In genomic region chr6:35425284-35425683, GRCh38 we compare ENCODE assay signal across 13 cellular contexts. TPM values are rescaled to one million over a fixed set of nuclear protein-coding genes. Genes with fewer than 3 reads are reported as not detected.
DNase-seq lines count a peak whose midpoint lies in the region; ATAC-seq and TF ChIP-seq lines count a peak whose summit lies in the region.
"Had no signal": no experiment of that assay in that cellular context is flagged by ENCODE, and none has a peak within 500 bp of the region (broad histone marks: within the 10 kb centered on the region; RNA-seq: fewer than 3 reads in every experiment).

No MANE protein-coding gene starts in this region.

- H3K9me3 Mint-ChIP-seq in activated naive CD4-positive, alpha-beta T cell treated with anti-CD3 and anti-CD28 coated beads, Interleukin-2, amount 50 U/mL, for 72 hours, result peaks cover 0 to 14% of the 10 kb centered on the region in 2 donors
- peaks cover 0 to 2% of the 10 kb centered on the region in 2 donors for H3K9me3 Mint-ChIP-seq in effector memory CD8-positive, alpha-beta T cell
- H3K9me3 Mint-ChIP-seq in glutamatergic neuron (ENCODE audit: unreplicated experiment), result peaks cover 5% of the 10 kb centered on the region

- no peaks in the 10 kb centered on the region for H4K20me1 ChIP-seq in SK-N-SH (ENCODE audit: insufficient read depth)

- H2AFZ ChIP-seq in SK-N-SH (ENCODE audit: low read depth), result no peak overlapping the region

- peaks cover 11% of the 10 kb centered on the region; the same call in 1 of the 2 replicates for H3K9me3 ChIP-seq in SK-N-SH

- no peak overlapping the region for H3K4me3 ChIP-seq in SK-N-SH (ENCODE audit: low read depth in 2 of 2, low read length in 1 of 2)
- H3K4me3 ChIP-seq in fibroblast of pulmonary artery (replicated peaks; ENCODE audit: low read depth, low read length), result no peak overlapping the region
- H3K4me3 ChIP-seq: A549, esophagus squamous epithelium had no signal

- H3K27ac Mint-ChIP-seq in activated naive CD4-positive, alpha-beta T cell treated with anti-CD3 and anti-CD28 coated beads, Interleukin-2, amount 50 U/mL, for 72 hours, result peak overlapping the region; percentile 26 to 92
- H3K27ac Mint-ChIP-seq in effector memory CD8-positive, alpha-beta T cell, result no peak overlapping the region
- no peak overlapping the region for H3K27ac Mint-ChIP-seq in glutamatergic neuron (ENCODE audit: unreplicated experiment)

- H3K27me3 Mint-ChIP-seq in effector memory CD8-positive, alpha-beta T cell, result no peaks in the 10 kb centered on the region
- no peaks in the 10 kb centered on the region for H3K27me3 Mint-ChIP-seq in glutamatergic neuron (ENCODE audit: unreplicated experiment)
- H3K27me3 Mint-ChIP-seq: activated CD4-positive, alpha-beta memory T cell treated with anti-CD3 and anti-CD28 coated beads for 36 hours had no signal

- POLR2A ChIA-PET in SK-N-SH (lab: Yijun Ruan, JAX), result no interaction called here

- no peaks in the 10 kb centered on the region for H3K4me1 Mint-ChIP-seq in effector memory CD8-positive, alpha-beta T cell (ENCODE audit: low read depth in 2 of 2)
- H3K4me1 Mint-ChIP-seq in glutamatergic neuron (ENCODE audit: low read depth, unreplicated experiment), result no peaks in the 10 kb centered on the region

- H3K4me3 Mint-ChIP-seq in effector memory CD8-positive, alpha-beta T cell, result no peak overlapping the region
- no peak overlapping the region for H3K4me3 Mint-ChIP-seq in glutamatergic neuron (ENCODE audit: unreplicated experiment)
- H3K4me3 Mint-ChIP-seq: activated CD4-positive, alpha-beta memory T cell treated with anti-CD3 and anti-CD28 coated beads for 36 hours had no signal

- H3K9me2 ChIP-seq in SK-N-SH, result no peaks in the 10 kb centered on the region

- CTCF ChIA-PET in SK-N-SH (lab: Yijun Ruan, JAX), result interaction anchor here (1.2 to 1.8 kb wide), 2 partner anchors 10 to 83 kb away, joined by 3 read pairs; no protein-coding TSS in a partner anchor

- H3K4me1 ChIP-seq in SK-N-SH (ENCODE audit: control insufficient read depth in 1 of 2, insufficient read depth in 2 of 2, low read depth in 1 of 2, low read length in 1 of 2), result peaks cover 0 to 21% of the 10 kb centered on the region in 2 experiments; a peak in 2 of 4 replicates
- H3K4me1 ChIP-seq: A549 had no signal

- no peak overlapping the region for H3K4me2 ChIP-seq in SK-N-SH
- H3K4me2 ChIP-seq: A549 had no signal

- no peak for TF ChIP-seq EP300 in SK-N-SH (IDR thresholded peaks at IDR 0.05; ENCODE audit: borderline replicate concordance in 1 of 2, low read depth in 1 of 2, low read length in 1 of 2)

- H3K36me3 ChIP-seq in SK-N-SH (replicated peaks in 1 of 2; ENCODE audit: control insufficient read depth in 1 of 2, insufficient read depth in 2 of 2, low read length in 1 of 2), result peaks cover 13% of the 10 kb centered on the region in 2 experiments

- peak in 1 of 2 donors; percentile 30 for ATAC-seq in activated naive CD4-positive, alpha-beta T cell treated with anti-CD3 and anti-CD28 coated beads, Interleukin-2, amount 50 U/mL, for 72 hours
- ATAC-seq in effector memory CD8-positive, alpha-beta T cell (replicated peaks), result no peak
- ATAC-seq in GM18873 (IDR thresholded peaks at IDR 0.05; ENCODE audit: low FRiP score, unreplicated experiment), result no peak

- peak overlapping the region in 1 of 2 experiments; percentile 55; a peak in 2 of 4 replicates for H3K27ac ChIP-seq in SK-N-SH (ENCODE audit: low read depth in 2 of 2, low read length in 1 of 2)
- H3K27ac ChIP-seq: A549, esophagus squamous epithelium had no signal

- no peaks in the 10 kb centered on the region for H3K79me2 ChIP-seq in SK-N-SH (ENCODE audit: insufficient read depth)

- no peak for DNase-seq in activated naive CD4-positive, alpha-beta T cell treated with anti-CD3 and anti-CD28 coated beads, Interleukin-2, amount 50 U/mL, for 72 hours (ENCODE audit: low spot score in 2 of 2)
- DNase-seq in activated naive CD4-positive, alpha-beta T cell treated with Interleukin-2 at 50 U/mL for 16 hours, result no peak
- DNase-seq in SK-N-SH (no peak), fibroblast of pulmonary artery (ENCODE audit: low read depth) (peak; percentile 92), stromal cell of bone marrow (ENCODE audit: low read depth) (peak; percentile 48), glutamatergic neuron (no peak)
- no peak for DNase-seq in effector memory CD8-positive, alpha-beta T cell
- DNase-seq: activated CD4-positive, alpha-beta memory T cell treated with anti-CD3 and anti-CD28 coated beads for 36 hours; esophagus squamous epithelium; NCI-H2081 treated with DMSO at 0.1 percent for 48 hours; small intestine had no signal

- H3K9ac ChIP-seq in SK-N-SH, result no peak overlapping the region

- 49% methylated on average over 3 of the region's 3 CpGs for WGBS in SK-N-SH (ENCODE audit: low lambda C conversion rate)

- peaks cover 16 to 27% of the 10 kb centered on the region in 2 donors for H3K36me3 Mint-ChIP-seq in activated naive CD4-positive, alpha-beta T cell treated with anti-CD3 and anti-CD28 coated beads, Interleukin-2, amount 50 U/mL, for 72 hours
- peaks cover 41% of the 10 kb centered on the region for H3K36me3 Mint-ChIP-seq in effector memory CD8-positive, alpha-beta T cell (ENCODE audit: insufficient read depth)
- peaks cover 18% of the 10 kb centered on the region for H3K36me3 Mint-ChIP-seq in glutamatergic neuron (ENCODE audit: unreplicated experiment)

- H3F3A ChIP-seq in SK-N-SH (replicated peaks; ENCODE audit: insufficient read depth), result no peaks in the 10 kb centered on the region

- H3K27me3 ChIP-seq in SK-N-SH (ENCODE audit: insufficient read depth), result no peaks in the 10 kb centered on the region
- H3K27me3 ChIP-seq: esophagus squamous epithelium had no signal

- TF ChIP-seq CTCF in SK-N-SH (IDR thresholded peaks at IDR 0.05) (no peak), fibroblast of pulmonary artery (IDR thresholded peaks at IDR 0.05; ENCODE audit: low read length, missing control alignments) (no peak), glutamatergic neuron (IDR thresholded peaks at IDR 0.05; ENCODE audit: partially characterized antibody, unreplicated experiment) (no peak)

- no peak for TF ChIP-seq RAD21 in SK-N-SH (IDR thresholded peaks at IDR 0.05; ENCODE audit: low read length)

TF ChIP-seq in SK-N-SH, 30 proteins besides CTCF, POLR2A, EP300 and RAD21:
- peak; percentile 52; the same call in 1 of the 2 replicates for TF ChIP-seq TEAD4 (IDR thresholded peaks at IDR 0.05; ENCODE audit: borderline replicate concordance, insufficient read depth)
- 0 out of 2 replicates have a peak, but pooled peaks have one; percentile 24 for TF ChIP-seq TCF12 (IDR thresholded peaks at IDR 0.05)
- no peak for TF ChIP-seq EZH2phosphoT487 (IDR thresholded peaks at IDR 0.05; ENCODE audit: borderline replicate concordance, low read depth)
- no peak for TF ChIP-seq USF1 (IDR thresholded peaks at IDR 0.05; ENCODE audit: borderline replicate concordance, low read depth)
- peak; percentile 75 for TF ChIP-seq FOSL2 (IDR thresholded peaks at IDR 0.05; ENCODE audit: borderline replicate concordance, low read depth)
- no peak for TF ChIP-seq GATA2 (CRISPR knock-in tag; IDR thresholded peaks at IDR 0.05)
- no peak for TF ChIP-seq ZBTB33 (IDR thresholded peaks at IDR 0.05; ENCODE audit: borderline replicate concordance, low read depth)
- TF ChIP-seq USF2 (IDR thresholded peaks at IDR 0.05; ENCODE audit: borderline replicate concordance, low read depth, low read length), result no peak
- 0 out of 2 replicates have a peak, but pooled peaks have one; percentile 19 for TF ChIP-seq NFIC (IDR thresholded peaks at IDR 0.05; ENCODE audit: borderline replicate concordance)
- TF ChIP-seq MEF2A (IDR thresholded peaks at IDR 0.05; ENCODE audit: borderline replicate concordance, low read depth), result no peak
- no peak for TF ChIP-seq ELF1 (IDR thresholded peaks at IDR 0.05)

RNA-seq across cellular contexts. Expression of gene FANCE, which starts 26.9 kb away (rescaled TPM):
- 10 to 100 TPM; 14.3 to 14.7 TPM for total RNA-seq in activated naive CD4-positive, alpha-beta T cell treated with anti-CD3 and anti-CD28 coated beads, Interleukin-2, amount 50 U/mL, for 72 hours
- polyA plus RNA-seq in SK-N-SH (2012; rRNA removed), result 5.8 and 6.5 TPM in 2 replicates
- 4.0 and 5.4 TPM in 2 replicates for polyA plus RNA-seq in SK-N-SH (2012; cell fraction: cytosol; rRNA removed)
- 6.0 and 6.1 TPM in 2 replicates for polyA plus RNA-seq in SK-N-SH (2012; cell fraction: nucleus; rRNA removed)
- 33.4 TPM for total RNA-seq in glutamatergic neuron (ENCODE audit: unreplicated experiment)

RNA-seq across cellular contexts. Expression of gene RPL10A, which starts 42.9 kb away (rescaled TPM):
- total RNA-seq in activated naive CD4-positive, alpha-beta T cell treated with anti-CD3 and anti-CD28 coated beads, Interleukin-2, amount 50 U/mL, for 72 hours, result 1,000 to 10,000 TPM; 1,700 to 2,159 TPM
- 2,393 and 3,548 TPM in 2 replicates for polyA plus RNA-seq in SK-N-SH (2012; rRNA removed)
- 2,837 and 3,167 TPM in 2 replicates for polyA plus RNA-seq in SK-N-SH (2012; cell fraction: cytosol; rRNA removed)
- 1,325 and 1,532 TPM in 2 replicates for polyA plus RNA-seq in SK-N-SH (2012; cell fraction: nucleus; rRNA removed)
- 690 TPM for total RNA-seq in glutamatergic neuron (ENCODE audit: unreplicated experiment)

Comparison
In these comparisons a context has a peak if more than half of its experiments do, and no peak if none do; other contexts are left out.
1. DNase-seq: peak in fibroblast of pulmonary artery (single experiment) and stromal cell of bone marrow (single experiment); none in activated naive CD4-positive, alpha-beta T cell treated with anti-CD3 and anti-CD28 coated beads, Interleukin-2, amount 50 U/mL, for 72 hours (0 of 2), activated naive CD4-positive, alpha-beta T cell treated with Interleukin-2 at 50 U/mL for 16 hours (single experiment), SK-N-SH (single experiment), effector memory CD8-positive, alpha-beta T cell (0 of 3) and glutamatergic neuron (single experiment).
2. H3K27ac Mint-ChIP-seq: peak in activated naive CD4-positive, alpha-beta T cell treated with anti-CD3 and anti-CD28 coated beads, Interleukin-2, amount 50 U/mL, for 72 hours (2 of 2); none in effector memory CD8-positive, alpha-beta T cell (0 of 2) and glutamatergic neuron (single experiment).